In genomic region chr19:55206664-55207500, GRCh38 we compare ENCODE assay signal across 8 cellular contexts. TPM values are rescaled to one million over a fixed set of nuclear protein-coding genes. Genes with fewer than 3 reads are reported as not detected.
DNase-seq lines count a peak whose midpoint lies in the region; ATAC-seq and TF ChIP-seq lines count a peak whose summit lies in the region.

No MANE protein-coding gene starts in this region.

- no TSS peak for BruUV-seq in A673 (replicated peaks; lab: Mats Ljungman, UMichigan)
- TSS peak; percentile 88 for BruUV-seq in Panc1 (replicated peaks; lab: Mats Ljungman, UMichigan)

- intact Hi-C loops in A673 (cut with micrococcal nuclease; ENCODE audit: unreplicated experiment) (no loop called here), Panc1 (cut with micrococcal nuclease; ENCODE audit: unreplicated experiment) (no loop called here)

- CTCF ChIA-PET in A673 (lab: Charles Lee) (no interaction called here), Panc1 (lab: Charles Lee) (no interaction called here)

- POLR2A ChIA-PET in A673 (lab: Charles Lee; ENCODE audit: low non-redundant PET), result no interaction called here
- POLR2A ChIA-PET in Panc1 (lab: Charles Lee), result interaction anchor here (0.6 to 0.9 kb wide), 2 partner anchors 10 to 79 kb away, joined by 4 to 12 read pairs; no protein-coding TSS in a partner anchor

- ATAC-seq in Panc1, result peak; percentile 88
- no peak for ATAC-seq in GM21786 (IDR thresholded peaks at IDR 0.05; ENCODE audit: unreplicated experiment)
- no peak for ATAC-seq in HG03108 (IDR thresholded peaks at IDR 0.05; ENCODE audit: unreplicated experiment)

- DNase-seq in A673 (ENCODE audit: low spot score) (peak; percentile 74), HAP-1 (ENCODE audit: low spot score in 2 of 2) (peak; percentile 19 to 75), Panc1 (ENCODE audit: low read depth, low spot score) (peak; percentile 65), amniotic epithelial cell (ENCODE audit: low read depth) (peak; percentile 98), right atrium auricular region (ENCODE audit: low spot score) (peak; percentile 89), renal cortical epithelial cell (ENCODE audit: low read depth) (peak; percentile 77)

- H3K4me1 ChIP-seq in A673 (ENCODE audit: insufficient read depth, low read length, poor library complexity, severe bottlenecking), result no peaks in the 10 kb centered on the region
- peaks cover 9% of the 10 kb centered on the region for H3K4me1 ChIP-seq in HAP-1
- H3K4me1 ChIP-seq in Panc1 (ENCODE audit: control insufficient read depth, insufficient read depth, low read length), result peaks cover 19% of the 10 kb centered on the region
- peaks cover 0 to 22% of the 10 kb centered on the region in 2 donors for H3K4me1 ChIP-seq in right atrium auricular region

- H3K36me3 ChIP-seq in A673 (ENCODE audit: insufficient read depth, low read length, poor library complexity, severe bottlenecking) (no peaks in the 10 kb centered on the region), HAP-1 (replicated peaks) (no peaks in the 10 kb centered on the region), Panc1 (ENCODE audit: control insufficient read depth, insufficient read depth, low read length) (peaks cover 10% of the 10 kb centered on the region), right atrium auricular region (no peaks in the 10 kb centered on the region)

- no peaks in the 10 kb centered on the region for H3K9me3 ChIP-seq in A673 (ENCODE audit: low read depth, low read length, poor library complexity, severe bottlenecking)
- no peaks in the 10 kb centered on the region for H3K9me3 ChIP-seq in HAP-1
- H3K9me3 ChIP-seq in Panc1 (ENCODE audit: control insufficient read depth, insufficient read depth, low read depth, low read length), result no peaks in the 10 kb centered on the region
- H3K9me3 ChIP-seq in right atrium auricular region, result no peaks in the 10 kb centered on the region

- H3K4me3 ChIP-seq in A673 (ENCODE audit: low read depth, low read length, poor library complexity, severe bottlenecking), result no peak overlapping the region
- H3K4me3 ChIP-seq in HAP-1, result no peak overlapping the region
- H3K4me3 ChIP-seq in Panc1 (ENCODE audit: low read depth in 2 of 2, low read length in 2 of 2), result peak overlapping the region; percentile 60 to 100
- H3K4me3 ChIP-seq in right atrium auricular region, result peak overlapping the region in 1 of 2 donors; percentile 31

- no peak overlapping the region for H3K27ac ChIP-seq in A673 (ENCODE audit: low read depth, low read length, poor library complexity, severe bottlenecking)
- peak overlapping the region; percentile 90 for H3K27ac ChIP-seq in Panc1 (ENCODE audit: low read length)
- H3K27ac ChIP-seq in right atrium auricular region, result peak overlapping the region in 1 of 2 donors; percentile 27

- in situ Hi-C loops in HAP-1 (cut with MboI; ENCODE audit: low sequenced_read_pairs) (no loop called here), Panc1 (cut with HindIII; ENCODE audit: low pct_unique_long_range_greater_than_20kb, low sequenced_read_pairs) (no loop called here)

- no peaks in the 10 kb centered on the region for H3K27me3 ChIP-seq in A673 (replicated peaks; ENCODE audit: insufficient read depth, low read depth, low read length, poor library complexity)
- no peaks in the 10 kb centered on the region for H3K27me3 ChIP-seq in HAP-1 (ENCODE audit: low read depth)
- H3K27me3 ChIP-seq in Panc1 (ENCODE audit: control insufficient read depth, insufficient read depth, low read length), result no peaks in the 10 kb centered on the region
- H3K27me3 ChIP-seq in right atrium auricular region, result no peaks in the 10 kb centered on the region

- no peak for TF ChIP-seq CTCF in A673 (conservative IDR thresholded peaks at IDR 0.05; ENCODE audit: low read depth, low read length)
- TF ChIP-seq CTCF in Panc1 (IDR thresholded peaks at IDR 0.05), result no peak
- TF ChIP-seq CTCF in right atrium auricular region (IDR thresholded peaks at IDR 0.05), result no peak

RNA-seq across cellular contexts. Expression of gene PTPRH, which starts 2.4 kb away (rescaled TPM):
- total RNA-seq in A673 (2021), result 0.17 and 0.55 TPM in 2 replicates
- total RNA-seq in Panc1 (2021; ENCODE audit: unreplicated experiment), result 42.8 TPM
- polyA plus RNA-seq in Panc1 (2012; ENCODE audit: insufficient read length), result 45.2 TPM
- 1 to 10 TPM; 1.3 to 7.8 TPM for total RNA-seq in right atrium auricular region
- 0.55 and 4.9 TPM in 2 replicates for total RNA-seq in renal cortical epithelial cell

RNA-seq across cellular contexts. Expression of gene TMEM86B, which starts 21.7 kb away (rescaled TPM):
- 4.8 and 6.1 TPM in 2 replicates for total RNA-seq in A673 (2021)
- total RNA-seq in Panc1 (2021; ENCODE audit: unreplicated experiment), result 14.2 TPM
- 12.2 TPM for polyA plus RNA-seq in Panc1 (2012; ENCODE audit: insufficient read length)
- 1 to 10 TPM in 1 of 2 donors, not detected in 1; 1.3 TPM for total RNA-seq in right atrium auricular region
- total RNA-seq in renal cortical epithelial cell, result 0.94 TPM in 1 of 2 replicates, not detected in the other

RNA-seq across cellular contexts. Expression of gene SYT5, which starts 26.8 kb away (rescaled TPM):
- 0.28 TPM in 1 of 2 replicates, not detected in the other for total RNA-seq in A673 (2021)
- 3.2 TPM for total RNA-seq in Panc1 (2021; ENCODE audit: unreplicated experiment)
- polyA plus RNA-seq in Panc1 (2012; ENCODE audit: insufficient read length), result 9.3 TPM
- total RNA-seq in right atrium auricular region, result under 1 TPM in 1 of 2 donors, not detected in 1; 0.08 TPM
- 1.0 TPM in 1 of 2 replicates, not detected in the other for total RNA-seq in renal cortical epithelial cell

RNA-seq across cellular contexts. Expression of gene DNAAF3, which starts 40.5 kb away (rescaled TPM):
- total RNA-seq in A673 (2021) (4.2 and 9.1 TPM in 2 replicates), Panc1 (2021; ENCODE audit: unreplicated experiment) (12.4 TPM), right atrium auricular region (1 to 10 TPM in 1 of 2 donors, under 1 TPM in 1; 0.89 to 2.7 TPM), renal cortical epithelial cell (2.8 and 2.9 TPM in 2 replicates)
- 14.6 TPM for polyA plus RNA-seq in Panc1 (2012; ENCODE audit: insufficient read length)

RNA-seq across cellular contexts. Expression of gene TNNI3, which starts 49.4 kb away (rescaled TPM):
- 12.8 and 16.5 TPM in 2 replicates for total RNA-seq in A673 (2021)
- 14.6 TPM for total RNA-seq in Panc1 (2021; ENCODE audit: unreplicated experiment)
- polyA plus RNA-seq in Panc1 (2012; ENCODE audit: insufficient read length), result 36.9 TPM
- total RNA-seq in right atrium auricular region, result 1,000 to 10,000 TPM; 3,822 to 4,003 TPM
- total RNA-seq in renal cortical epithelial cell, result 0.15 TPM in 1 of 2 replicates, not detected in the other

Comparison
In these comparisons a context has a peak if more than half of its experiments do, and no peak if none do; other contexts are left out.
1. DNase-seq: peak in every context shown above with its lines; median percentile 98 in amniotic epithelial cell; 89 in right atrium auricular region; 77 in renal cortical epithelial cell; 74 in A673; 65 in Panc1; 47 in HAP-1.
2. H3K4me3 ChIP-seq: peak in Panc1 (2 of 2); none in A673 (single experiment) and HAP-1 (single experiment).